Comparison of ENCODE assay signal across 2 cellular contexts in the genomic region with DNA sequence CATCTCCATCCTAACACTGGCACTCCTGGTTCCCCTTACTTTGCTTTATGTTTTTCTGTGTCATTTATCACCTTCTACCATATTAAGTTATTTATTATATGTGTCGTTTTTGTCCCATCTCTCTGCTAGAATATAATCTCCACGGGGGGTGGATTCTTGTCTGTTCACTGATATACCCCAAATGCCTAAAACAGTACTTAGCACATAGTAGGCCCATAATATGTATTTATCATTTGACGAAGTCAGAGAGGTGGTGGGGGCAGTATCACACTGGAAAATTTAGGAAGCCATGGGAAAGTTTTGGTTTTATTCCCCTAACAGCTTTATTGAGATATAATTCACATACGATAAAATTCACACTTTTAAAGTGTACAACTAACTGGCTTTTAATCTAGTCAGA.
TF ChIP-seq lines count a peak whose summit lies in the region.

No MANE protein-coding gene starts in this region.

TF ChIP-seq in IMR-90, 13 proteins besides CTCF, POLR2A, EP300 and RAD21:
- no peak for TF ChIP-seq BHLHE40 (IDR thresholded peaks at IDR 0.05; ENCODE audit: low read depth, low read length)
- TF ChIP-seq MAZ (IDR thresholded peaks at IDR 0.05; ENCODE audit: borderline replicate concordance, low read depth, low read length), result no peak

TF ChIP-seq in WTC11, 78 proteins besides CTCF, POLR2A, EP300 and RAD21:
- TF ChIP-seq CREB1 (CRISPR knock-in tag; IDR thresholded peaks at IDR 0.05) (no peak), ZMAT4 (CRISPR knock-in tag; IDR thresholded peaks at IDR 0.05) (no peak), GRHL2 (CRISPR knock-in tag; IDR thresholded peaks at IDR 0.05; ENCODE audit: insufficient replicate concordance, severe bottlenecking) (no peak), TCF7 (CRISPR knock-in tag; IDR thresholded peaks at IDR 0.05; ENCODE audit: low read depth) (no peak)
